In the genomic region with DNA sequence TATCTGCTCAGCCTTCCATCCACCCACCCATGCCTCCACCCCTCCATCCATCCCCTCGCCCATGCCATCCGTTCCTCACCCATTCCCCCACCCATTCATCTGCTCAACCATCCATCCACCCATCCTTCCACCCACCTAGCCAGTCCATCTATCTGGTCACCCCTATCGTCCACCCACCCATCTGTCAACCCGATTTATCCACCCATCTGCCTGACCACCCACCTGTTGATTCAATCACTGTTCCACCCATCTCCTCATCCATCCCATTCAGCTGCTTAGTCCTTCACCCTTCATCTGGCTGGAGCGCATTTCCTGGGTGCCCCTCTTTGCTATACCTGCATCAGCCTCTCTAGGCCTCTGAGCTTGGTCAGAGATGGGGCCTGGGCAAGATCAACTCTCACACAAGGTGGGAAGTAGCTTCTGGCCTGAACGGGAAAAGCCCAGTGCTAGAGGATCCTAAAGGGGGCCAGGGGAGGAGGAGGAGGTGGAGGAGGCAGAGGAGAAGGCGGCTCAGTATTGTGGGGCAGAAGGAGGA, we compare ENCODE assay signal across 1 cellular context. TPM values are rescaled to one million over a fixed set of nuclear protein-coding genes. Genes with fewer than 3 reads are reported as not detected.
"Had no signal": no experiment of that assay in that cellular context is flagged by ENCODE, and none has a peak within 500 bp of the region (broad histone marks: within the 10 kb centered on the region; RNA-seq: fewer than 3 reads in every experiment).

No MANE protein-coding gene starts in this region.

RNA-seq across cellular contexts. Expression of a gene that starts 32.7 kb away (rescaled TPM):
- total RNA-seq: mammary epithelial cell had no signal
